Comparison of ENCODE assay signal across 32 cellular contexts in genomic region chr4:155570661-155571060, GRCh38.
"Had no signal": no experiment of that assay in that cellular context is flagged by ENCODE, and none has a peak within 500 bp of the region (broad histone marks: within the 10 kb centered on the region; RNA-seq: fewer than 3 reads in every experiment).

No MANE protein-coding gene starts in this region.

- H3K9me3 Mint-ChIP-seq: activated CD8-positive, alpha-beta T cell treated with anti-CD3 and anti-CD28 coated beads for 36 hours; activated naive CD4-positive, alpha-beta T cell treated with anti-CD3 and anti-CD28 coated beads, Interleukin-2, amount 50 U/mL, for 24 hours; activated naive CD8-positive, alpha-beta T cell treated with anti-CD3 and anti-CD28 coated beads for 36 hours; activated naive CD8-positive, alpha-beta T cell treated with anti-CD3 and anti-CD28 coated beads, Interleukin-2, amount 50 U/mL, for 24 hours; activated T-helper 1 cell treated with anti-CD3 and anti-CD28 coated beads, Interleukin-12 subunit alpha, Interleukin-12 subunit beta, Interleukin-2, Interleukin-4 antibody, amounts not matched to agents 30 ng/mL and 10 ng/mL and 1 ng/mL, durations not matched to agents 14 hours and 24 hours and 36 hours; activated T-helper 2 cell treated with anti-CD3 and anti-CD28 coated beads, Interferon-gamma antibody, Interleukin-2, Interleukin-4, amounts not matched to agents 10 μg/mL and 5 μg/mL and 100 μg/mL, durations not matched to agents 14 hours and 24 hours and 36 hours; T-helper 2 cell treated with Interferon-gamma antibody and Interleukin-4, amounts not matched to agents 5 μg/mL and 100 μg/mL, for 36 hours had no signal

- ATAC-seq: activated CD4-positive, alpha-beta T cell treated with anti-CD3 and anti-CD28 coated beads for 36 hours; activated CD8-positive, alpha-beta T cell treated with anti-CD3 and anti-CD28 coated beads for 36 hours; activated naive CD8-positive, alpha-beta T cell treated with anti-CD3 and anti-CD28 coated beads, Interleukin-2, amount 50 U/mL, for 24 hours; body of pancreas; gastroesophageal sphincter; T-helper 17 cell had no signal

- H3K27me3 ChIP-seq: adrenal gland, body of pancreas, colonic mucosa, esophagus muscularis mucosa, gastroesophageal sphincter, heart right ventricle had no signal

- H3K27me3 Mint-ChIP-seq: activated CD4-positive, alpha-beta T cell treated with anti-CD3 and anti-CD28 coated beads for 36 hours; activated naive CD8-positive, alpha-beta T cell treated with anti-CD3 and anti-CD28 coated beads for 36 hours had no signal

- H3K36me3 ChIP-seq: adrenal gland, colonic mucosa, esophagus muscularis mucosa, gastroesophageal sphincter, heart right ventricle had no signal

- H3K27ac ChIP-seq: adrenal gland, body of pancreas, colonic mucosa, esophagus muscularis mucosa, gastroesophageal sphincter had no signal

- H3K4me1 ChIP-seq: adrenal gland, body of pancreas, colonic mucosa, gastroesophageal sphincter had no signal

- H3K36me3 Mint-ChIP-seq: activated naive CD4-positive, alpha-beta T cell treated with anti-CD3 and anti-CD28 coated beads, Interleukin-2, amount 50 U/mL, for 24 hours; activated naive CD8-positive, alpha-beta T cell treated with anti-CD3 and anti-CD28 coated beads for 36 hours had no signal

- H3K27ac Mint-ChIP-seq: activated CD4-positive, alpha-beta T cell treated with anti-CD3 and anti-CD28 coated beads for 36 hours; activated CD8-positive, alpha-beta T cell treated with anti-CD3 and anti-CD28 coated beads for 36 hours; activated naive CD4-positive, alpha-beta T cell treated with anti-CD3 and anti-CD28 coated beads for 36 hours; activated naive CD4-positive, alpha-beta T cell treated with anti-CD3 and anti-CD28 coated beads, Interleukin-2, amount 50 U/mL, for 24 hours; activated naive CD8-positive, alpha-beta T cell treated with anti-CD3 and anti-CD28 coated beads for 36 hours; activated naive CD8-positive, alpha-beta T cell treated with anti-CD3 and anti-CD28 coated beads, Interleukin-2, amount 50 U/mL, for 24 hours; activated T-helper 1 cell treated with anti-CD3 and anti-CD28 coated beads, Interleukin-12 subunit alpha, Interleukin-12 subunit beta, Interleukin-2, Interleukin-4 antibody, amounts not matched to agents 30 ng/mL and 10 ng/mL and 1 ng/mL, durations not matched to agents 14 hours and 24 hours and 36 hours; activated T-helper 2 cell treated with anti-CD3 and anti-CD28 coated beads, Interferon-gamma antibody, Interleukin-2, Interleukin-4, amounts not matched to agents 10 μg/mL and 5 μg/mL and 100 μg/mL, durations not matched to agents 14 hours and 24 hours and 36 hours; T-helper 17 cell; T-helper 2 cell treated with Interferon-gamma antibody and Interleukin-4, amounts not matched to agents 5 μg/mL and 100 μg/mL, for 36 hours had no signal

- H3K4me3 ChIP-seq: adrenal gland, body of pancreas, colonic mucosa, esophagus muscularis mucosa, gastroesophageal sphincter, heart right ventricle had no signal

- H3K4me1 Mint-ChIP-seq: activated CD4-positive, alpha-beta T cell treated with anti-CD3 and anti-CD28 coated beads for 36 hours; activated naive CD4-positive, alpha-beta T cell treated with anti-CD3 and anti-CD28 coated beads, Interleukin-2, amount 50 U/mL, for 24 hours; activated naive CD8-positive, alpha-beta T cell treated with anti-CD3 and anti-CD28 coated beads for 36 hours; activated naive CD8-positive, alpha-beta T cell treated with anti-CD3 and anti-CD28 coated beads, Interleukin-2, amount 50 U/mL, for 24 hours; T-helper 17 cell had no signal

- H3K9me3 ChIP-seq: adrenal gland, body of pancreas, colonic mucosa, esophagus muscularis mucosa, gastroesophageal sphincter had no signal

- H3K4me3 Mint-ChIP-seq: activated CD4-positive, alpha-beta T cell treated with anti-CD3 and anti-CD28 coated beads for 36 hours; activated CD8-positive, alpha-beta T cell treated with anti-CD3 and anti-CD28 coated beads for 36 hours; activated naive CD4-positive, alpha-beta T cell treated with anti-CD3 and anti-CD28 coated beads for 36 hours; activated naive CD4-positive, alpha-beta T cell treated with anti-CD3 and anti-CD28 coated beads, Interleukin-2, amount 50 U/mL, for 24 hours; activated naive CD8-positive, alpha-beta T cell treated with anti-CD3 and anti-CD28 coated beads for 36 hours; activated naive CD8-positive, alpha-beta T cell treated with anti-CD3 and anti-CD28 coated beads, Interleukin-2, amount 50 U/mL, for 24 hours; activated T-helper 1 cell treated with anti-CD3 and anti-CD28 coated beads, Interleukin-12 subunit alpha, Interleukin-12 subunit beta, Interleukin-2, Interleukin-4 antibody, amounts not matched to agents 30 ng/mL and 10 ng/mL and 1 ng/mL, durations not matched to agents 14 hours and 24 hours and 36 hours; T-helper 17 cell; T-helper 2 cell treated with Interferon-gamma antibody and Interleukin-4, amounts not matched to agents 5 μg/mL and 100 μg/mL, for 36 hours had no signal

- DNase-seq: activated CD4-positive, alpha-beta T cell treated with anti-CD3 and anti-CD28 coated beads for 36 hours; activated CD4-positive, alpha-beta T cell treated with anti-CD3 and anti-CD28 coated beads, Interleukin-2, amount 50 U/mL, for 1 hour; activated CD4-positive, alpha-beta T cell treated with anti-CD3 and anti-CD28 coated beads, Interleukin-2, amount 50 U/mL, for 48 hours; activated CD4-positive, CD25-positive, alpha-beta regulatory T cell; activated CD4-positive, CD25-positive, alpha-beta regulatory T cell treated with anti-CD3 and anti-CD28 coated beads, Interleukin-2, amount 50 U/mL, for 72 hours; activated CD8-positive, alpha-beta memory T cell treated with anti-CD3 and anti-CD28 coated beads for 24 hours; activated CD8-positive, alpha-beta T cell treated with anti-CD3 and anti-CD28 coated beads for 36 hours; activated effector memory CD4-positive, alpha-beta T cell treated with anti-CD3 and anti-CD28 coated beads, Interleukin-2, amount 50 U/mL, for 16 hours; activated naive CD4-positive, alpha-beta T cell treated with anti-CD3 and anti-CD28 coated beads for 36 hours; activated naive CD8-positive, alpha-beta T cell treated with anti-CD3 and anti-CD28 coated beads for 36 hours; activated naive CD8-positive, alpha-beta T cell treated with anti-CD3 and anti-CD28 coated beads, Interleukin-2, amount 50 U/mL, for 24 hours; activated T-cell treated with anti-CD3 and anti-CD28 coated beads, Interleukin-2, amount 50 U/mL, for 1 hour; activated T-cell treated with anti-CD3 and anti-CD28 coated beads, Interleukin-2, amount 50 U/mL, for 48 hours; adrenal gland; amygdala; aorta; body of pancreas; caudate nucleus; colonic mucosa; effector CD8-positive, alpha-beta T cell; erythroblast; foreskin melanocyte; T-helper 1 cell; T-helper 17 cell; T1000 had no signal
